Comparison of ENCODE assay signal across 8 cellular contexts in genomic region chr1:52002038-52002917, GRCh38. TPM values are rescaled to one million over a fixed set of nuclear protein-coding genes. Genes with fewer than 3 reads are reported as not detected.
DNase-seq lines count a peak whose midpoint lies in the region; ATAC-seq and TF ChIP-seq lines count a peak whose summit lies in the region.

No MANE protein-coding gene starts in this region.

- H3K4me3 Mint-ChIP-seq in activated B cell treated with CpG ODN at 0.5 μM for 24 hours (no peak overlapping the region), naive B cell (no peak overlapping the region)

- peak; percentile 82 for DNase-seq in CD1c-positive myeloid dendritic cell (ENCODE audit: extremely low spot score)
- DNase-seq in NCI-H460 (ENCODE audit: extremely low read depth, low read depth) = peak; percentile 85
- DNase-seq in activated B cell treated with CpG ODN at 0.5 μM for 24 hours = no peak
- peak; percentile 62 for DNase-seq in naive B cell
- peak in 1 of 2 donors; percentile 31 for DNase-seq in uterus

- H3K9me3 ChIP-seq in uterus = no peaks in the 10 kb centered on the region

- ATAC-seq in GM18873 (IDR thresholded peaks at IDR 0.05; ENCODE audit: low FRiP score, unreplicated experiment) = peak; percentile 53
- ATAC-seq in HG03520 (IDR thresholded peaks at IDR 0.05; ENCODE audit: unreplicated experiment) = peak; percentile 74
- peak; percentile 93 for ATAC-seq in activated B cell treated with CpG ODN at 0.5 μM for 24 hours (ENCODE audit: low read depth)
- peak; percentile 93 for ATAC-seq in esophagus mucosa
- ATAC-seq in naive B cell (ENCODE audit: low read depth in 2 of 2) = peak; percentile 82 to 90

- no peak for TF ChIP-seq POLR2A in uterus (IDR thresholded peaks at IDR 0.05)

- H3K4me1 ChIP-seq in uterus = no peaks in the 10 kb centered on the region

- no peaks in the 10 kb centered on the region for H3K36me3 ChIP-seq in uterus

- no peaks in the 10 kb centered on the region for H3K27me3 ChIP-seq in uterus

- no peaks in the 10 kb centered on the region for H3K4me1 Mint-ChIP-seq in activated B cell treated with CpG ODN at 0.5 μM for 24 hours
- peaks cover 0 to 2% (median 0%) of the 10 kb centered on the region in 3 donors for H3K4me1 Mint-ChIP-seq in naive B cell

- no peak for TF ChIP-seq CTCF in activated B cell treated with CpG ODN at 0.5 μM for 24 hours (IDR thresholded peaks at IDR 0.05)
- peak; percentile 76 to 86 (median 82) for TF ChIP-seq CTCF in uterus (IDR thresholded peaks at IDR 0.05)

- CTCF ChIA-PET in activated B cell treated with CpG ODN at 0.5 μM for 24 hours (lab: Charles Lee) = interaction anchor here (1.3 to 2.0 kb wide), 2 partner anchors 105 to 106 kb away, joined by 5 to 10 read pairs; no protein-coding TSS in a partner anchor

- no peak overlapping the region for H3K27ac Mint-ChIP-seq in activated B cell treated with CpG ODN at 0.5 μM for 24 hours
- H3K27ac Mint-ChIP-seq in naive B cell = peak overlapping the region in 1 of 6 donors; percentile 38

- no peak overlapping the region for H3K27ac ChIP-seq in uterus

- H3K9me3 Mint-ChIP-seq in activated B cell treated with CpG ODN at 0.5 μM for 24 hours (no peaks in the 10 kb centered on the region), naive B cell (no peaks in the 10 kb centered on the region)

- POLR2A ChIA-PET in activated B cell treated with CpG ODN at 0.5 μM for 24 hours (lab: Charles Lee) = no interaction called here

- H3K4me3 ChIP-seq in uterus = no peak overlapping the region

- intact Hi-C loops in activated B cell treated with CpG ODN at 0.5 μM for 24 hours (cut with micrococcal nuclease) = loop anchor here (1.0 to 10.0 kb wide), 5 partner anchors 105 to 1635 kb away; no protein-coding TSS in a partner anchor
- intact Hi-C loops in uterus (cut with DNase I; ENCODE audit: low total_unique reads) = no loop called here

- peaks cover 21% of the 10 kb centered on the region for H3K27me3 Mint-ChIP-seq in activated B cell treated with CpG ODN at 0.5 μM for 24 hours
- H3K27me3 Mint-ChIP-seq in naive B cell = peaks cover 17 to 31% (median 23%) of the 10 kb centered on the region in 3 donors

- no peaks in the 10 kb centered on the region for H3K36me3 Mint-ChIP-seq in activated B cell treated with CpG ODN at 0.5 μM for 24 hours (ENCODE audit: low read depth)
- no peaks in the 10 kb centered on the region for H3K36me3 Mint-ChIP-seq in naive B cell

RNA-seq across cellular contexts. Expression of gene RAB3B, which starts 11.8 kb away (rescaled TPM):
- 88.3 and 96.5 TPM in 2 replicates for total RNA-seq in NCI-H460 (2014; rRNA removed; shearing (Covaris generic))
- polyA plus RNA-seq in NCI-H460 (2014; cell fraction: nucleus; rRNA removed) = 49.5 and 61.5 TPM in 2 replicates
- 0.02 TPM in 1 of 2 replicates, not detected in the other for total RNA-seq in activated B cell treated with CpG ODN at 0.5 μM for 24 hours
- 0.04 TPM for total RNA-seq in esophagus mucosa
- polyA plus RNA-seq in naive B cell (ENCODE audit: low read depth in 6 of 6) = not detected
- under 1 TPM in 2 of 4 donors, not detected in 2; 0.06 to 0.69 TPM for total RNA-seq in uterus

RNA-seq across cellular contexts. Expression of gene KTI12, which starts 31.3 kb away (rescaled TPM):
- total RNA-seq in NCI-H460 (2014; rRNA removed; shearing (Covaris generic)) = 5.9 and 8.4 TPM in 2 replicates
- 13.2 and 13.4 TPM in 2 replicates for polyA plus RNA-seq in NCI-H460 (2014; cell fraction: nucleus; rRNA removed)
- 18.4 and 18.8 TPM in 2 replicates for total RNA-seq in activated B cell treated with CpG ODN at 0.5 μM for 24 hours
- total RNA-seq in esophagus mucosa = 5.4 TPM
- polyA plus RNA-seq in naive B cell (ENCODE audit: low read depth in 6 of 6) = 10 to 100 TPM; 24.3 to 34.9 (median 28.1) TPM
- total RNA-seq in uterus = 10 to 100 TPM in 2 of 4 donors, 1 to 10 TPM in 2; 5.4 to 21.3 (median 11.8) TPM

RNA-seq across cellular contexts. Expression of gene TXNDC12, which starts 52.7 kb away (rescaled TPM):
- 89.1 and 101 TPM in 2 replicates for total RNA-seq in NCI-H460 (2014; rRNA removed; shearing (Covaris generic))
- 54.8 and 57.5 TPM in 2 replicates for polyA plus RNA-seq in NCI-H460 (2014; cell fraction: nucleus; rRNA removed)
- total RNA-seq in activated B cell treated with CpG ODN at 0.5 μM for 24 hours (37.4 and 39.0 TPM in 2 replicates), esophagus mucosa (32.8 TPM), uterus (10 to 100 TPM in 3 of 4 donors, 1 to 10 TPM in 1; 5.9 to 67.1 (median 39.1) TPM)
- polyA plus RNA-seq in naive B cell (ENCODE audit: low read depth in 6 of 6) = 10 to 100 TPM; 67.9 to 98.7 (median 82.6) TPM

RNA-seq across cellular contexts. Expression of gene BTF3L4, which starts 53.8 kb away (rescaled TPM):
- 75.5 and 79.1 TPM in 2 replicates for total RNA-seq in NCI-H460 (2014; rRNA removed; shearing (Covaris generic))
- polyA plus RNA-seq in NCI-H460 (2014; cell fraction: nucleus; rRNA removed) = 52.2 and 58.8 TPM in 2 replicates
- 32.8 and 36.2 TPM in 2 replicates for total RNA-seq in activated B cell treated with CpG ODN at 0.5 μM for 24 hours
- 37.5 TPM for total RNA-seq in esophagus mucosa
- 10 to 100 TPM; 81.5 to 99.9 (median 88.9) TPM for polyA plus RNA-seq in naive B cell (ENCODE audit: low read depth in 6 of 6)
- 100 to 1,000 TPM in 1 of 4 donors, 10 to 100 TPM in 2, 1 to 10 TPM in 1; 4.9 to 105 (median 70.8) TPM for total RNA-seq in uterus

Comparison
In these comparisons a context has a peak if more than half of its experiments do, and no peak if none do; other contexts are left out.
1. RNA of gene RAB3B, which starts 11.8 kb away (total RNA-seq): 88.3 to 96.5 TPM in NCI-H460; 0.06 to 0.69 TPM in uterus, 0.04 TPM in esophagus mucosa (single experiment) and 0.02 TPM in activated B cell treated with CpG ODN at 0.5 μM for 24 hours; every median in the first group is over 10 times any median in the second.
2. Peak in every context shown above with its lines, with median percentiles within 50 percentile points of each other: ATAC-seq.